In genomic region chr5:61816146-61816545, GRCh38 we compare ENCODE assay signal across 34 cellular contexts.
"Had no signal": no experiment of that assay in that cellular context is flagged by ENCODE, and none has a peak within 500 bp of the region (broad histone marks: within the 10 kb centered on the region; RNA-seq: fewer than 3 reads in every experiment).

No MANE protein-coding gene starts in this region.

- H3K4me1 ChIP-seq: ascending aorta had no signal

- DNase-seq: activated B cell treated with CpG ODN at 0.5 μM for 24 hours; activated CD4-positive, alpha-beta memory T cell treated with anti-CD3 and anti-CD28 coated beads for 36 hours; activated CD4-positive, alpha-beta T cell treated with anti-CD3 and anti-CD28 coated beads for 4 hours; activated CD4-positive, alpha-beta T cell treated with anti-CD3 and anti-CD28 coated beads, Interleukin-2, amount 10 ng/mL, durations not matched to agents 24 days and 14 days; activated CD4-positive, alpha-beta T cell treated with anti-CD3 and anti-CD28 coated beads, Interleukin-2, amount 50 U/mL, for 1 hour; activated CD4-positive, alpha-beta T cell treated with anti-CD3 and anti-CD28 coated beads, Interleukin-2, amount 50 U/mL, for 4 hours; activated CD4-positive, CD25-positive, alpha-beta regulatory T cell treated with anti-CD3 and anti-CD28 coated beads, Interleukin-2, amount 50 U/mL, for 72 hours; activated CD8-positive, alpha-beta memory T cell treated with anti-CD3 and anti-CD28 coated beads, Interleukin-2, amount 50 U/mL, for 4 hours; activated CD8-positive, alpha-beta T cell treated with anti-CD3 and anti-CD28 coated beads for 36 hours; activated effector memory CD4-positive, alpha-beta T cell treated with Interleukin-2 at 50 U/mL for 16 hours; activated gamma-delta T cell; activated naive CD4-positive, alpha-beta T cell treated with anti-CD3 and anti-CD28 coated beads, Interleukin-2, amount 10 ng/mL, durations not matched to agents 7 days and 5 days; activated naive CD4-positive, alpha-beta T cell treated with Interleukin-2 at 50 U/mL for 16 hours; activated naive CD8-positive, alpha-beta T cell treated with anti-CD3 and anti-CD28 coated beads, Interleukin-2, amount 10 ng/mL, durations not matched to agents 7 days and 5 days; activated naive CD8-positive, alpha-beta T cell treated with anti-CD3 and anti-CD28 coated beads, Interleukin-2, amount 50 U/mL, for 24 hours; activated T-cell treated with anti-CD3 and anti-CD28 coated beads for 4 hours; activated T-cell treated with anti-CD3 and anti-CD28 coated beads, Interleukin-2, amount 50 U/mL, for 1 hour; activated T-cell treated with anti-CD3 and anti-CD28 coated beads, Interleukin-2, amount 50 U/mL, for 4 hours; amygdala; anterior cingulate cortex; central memory CD4-positive, alpha-beta T cell; SW 1271; T-helper 1 cell; T-helper 2 cell; T-helper 9 cell had no signal

- H3K27me3 Mint-ChIP-seq: activated naive CD4-positive, alpha-beta T cell treated with anti-CD3 and anti-CD28 coated beads, Interleukin-2, amount 50 U/mL, for 24 hours had no signal

- ATAC-seq: activated CD8-positive, alpha-beta T cell treated with anti-CD3 and anti-CD28 coated beads for 36 hours; activated naive CD8-positive, alpha-beta T cell treated with anti-CD3 and anti-CD28 coated beads, Interleukin-2, amount 50 U/mL, for 24 hours; activated T-cell treated with anti-CD3 and anti-CD28 coated beads, Interleukin-2, amount 50 U/mL, for 4 hours had no signal

- H3K4me3 Mint-ChIP-seq: activated B cell treated with CpG ODN at 0.5 μM for 24 hours; activated CD4-positive, alpha-beta memory T cell treated with anti-CD3 and anti-CD28 coated beads for 36 hours; activated CD4-positive, alpha-beta T cell treated with anti-CD3 and anti-CD28 coated beads, Interleukin-2, amount 10 ng/mL, durations not matched to agents 24 days and 14 days; activated CD8-positive, alpha-beta T cell treated with anti-CD3 and anti-CD28 coated beads for 36 hours; activated naive CD4-positive, alpha-beta T cell treated with anti-CD3 and anti-CD28 coated beads, Interleukin-2, amount 10 ng/mL, durations not matched to agents 7 days and 5 days; activated naive CD4-positive, alpha-beta T cell treated with anti-CD3 and anti-CD28 coated beads, Interleukin-2, amount 50 U/mL, for 24 hours; activated naive CD8-positive, alpha-beta T cell; activated naive CD8-positive, alpha-beta T cell treated with anti-CD3 and anti-CD28 coated beads, Interleukin-2, amount 10 ng/mL, durations not matched to agents 7 days and 5 days; activated naive CD8-positive, alpha-beta T cell treated with anti-CD3 and anti-CD28 coated beads, Interleukin-2, amount 50 U/mL, for 24 hours; activated T-cell treated with anti-CD3 and anti-CD28 coated beads, Interleukin-2, amount 50 U/mL, for 4 hours; brain; T-helper 1 cell treated with Interleukin-12 subunit alpha and Interleukin-12 subunit beta and Interleukin-4 antibody, amounts not matched to agents 30 μg/mL and 1 μg/mL, for 36 hours; T-helper 2 cell treated with Interferon-gamma antibody and Interleukin-4, amounts not matched to agents 5 μg/mL and 100 μg/mL, for 36 hours had no signal

- H3K4me3 ChIP-seq: ascending aorta, cardiac muscle cell had no signal

- H3K36me3 ChIP-seq: ascending aorta, cardiac muscle cell had no signal

- H3K9me3 Mint-ChIP-seq: activated CD4-positive, alpha-beta memory T cell treated with anti-CD3 and anti-CD28 coated beads for 36 hours; activated CD4-positive, alpha-beta T cell treated with anti-CD3 and anti-CD28 coated beads, Interleukin-2, amount 10 ng/mL, durations not matched to agents 24 days and 14 days; activated CD8-positive, alpha-beta T cell treated with anti-CD3 and anti-CD28 coated beads for 36 hours; activated naive CD4-positive, alpha-beta T cell treated with anti-CD3 and anti-CD28 coated beads, Interleukin-2, amount 10 ng/mL, durations not matched to agents 7 days and 5 days; activated naive CD8-positive, alpha-beta T cell treated with anti-CD3 and anti-CD28 coated beads, Interleukin-2, amount 10 ng/mL, durations not matched to agents 7 days and 5 days; activated naive CD8-positive, alpha-beta T cell treated with anti-CD3 and anti-CD28 coated beads, Interleukin-2, amount 50 U/mL, for 24 hours; activated T-helper 2 cell treated with anti-CD3 and anti-CD28 coated beads, Interferon-gamma antibody, Interleukin-2, Interleukin-4, amounts not matched to agents 10 μg/mL and 5 μg/mL and 100 μg/mL, durations not matched to agents 14 hours and 24 hours and 36 hours; T-helper 1 cell treated with Interleukin-12 subunit alpha and Interleukin-12 subunit beta and Interleukin-4 antibody, amounts not matched to agents 30 μg/mL and 1 μg/mL, for 36 hours; T-helper 2 cell treated with Interferon-gamma antibody and Interleukin-4, amounts not matched to agents 5 μg/mL and 100 μg/mL, for 36 hours had no signal

- H3K27me3 ChIP-seq: cardiac muscle cell had no signal

- H3K9me3 ChIP-seq: ascending aorta had no signal

- H3K27ac ChIP-seq: ascending aorta, cardiac muscle cell, VCaP had no signal

- H3K27ac Mint-ChIP-seq: activated B cell treated with CpG ODN at 0.5 μM for 24 hours; activated CD4-positive, alpha-beta memory T cell treated with anti-CD3 and anti-CD28 coated beads for 36 hours; activated CD4-positive, alpha-beta T cell treated with anti-CD3 and anti-CD28 coated beads, Interleukin-2, amount 10 ng/mL, durations not matched to agents 24 days and 14 days; activated CD8-positive, alpha-beta T cell treated with anti-CD3 and anti-CD28 coated beads for 36 hours; activated naive CD4-positive, alpha-beta T cell treated with anti-CD3 and anti-CD28 coated beads, Interleukin-2, amount 10 ng/mL, durations not matched to agents 7 days and 5 days; activated naive CD4-positive, alpha-beta T cell treated with anti-CD3 and anti-CD28 coated beads, Interleukin-2, amount 50 U/mL, for 24 hours; activated naive CD8-positive, alpha-beta T cell; activated naive CD8-positive, alpha-beta T cell treated with anti-CD3 and anti-CD28 coated beads, Interleukin-2, amount 10 ng/mL, durations not matched to agents 7 days and 5 days; activated naive CD8-positive, alpha-beta T cell treated with anti-CD3 and anti-CD28 coated beads, Interleukin-2, amount 50 U/mL, for 24 hours; activated T-helper 2 cell treated with anti-CD3 and anti-CD28 coated beads, Interferon-gamma antibody, Interleukin-2, Interleukin-4, amounts not matched to agents 10 μg/mL and 5 μg/mL and 100 μg/mL, durations not matched to agents 14 hours and 24 hours and 36 hours; T-helper 1 cell treated with Interleukin-12 subunit alpha and Interleukin-12 subunit beta and Interleukin-4 antibody, amounts not matched to agents 30 μg/mL and 1 μg/mL, for 36 hours; T-helper 2 cell treated with Interferon-gamma antibody and Interleukin-4, amounts not matched to agents 5 μg/mL and 100 μg/mL, for 36 hours had no signal

- H3K36me3 Mint-ChIP-seq: activated CD4-positive, alpha-beta memory T cell treated with anti-CD3 and anti-CD28 coated beads for 36 hours; activated naive CD4-positive, alpha-beta T cell treated with anti-CD3 and anti-CD28 coated beads, Interleukin-2, amount 10 ng/mL, durations not matched to agents 7 days and 5 days; activated naive CD4-positive, alpha-beta T cell treated with anti-CD3 and anti-CD28 coated beads, Interleukin-2, amount 50 U/mL, for 24 hours; activated naive CD8-positive, alpha-beta T cell; activated naive CD8-positive, alpha-beta T cell treated with anti-CD3 and anti-CD28 coated beads, Interleukin-2, amount 10 ng/mL, durations not matched to agents 7 days and 5 days; brain had no signal

- H3K4me1 Mint-ChIP-seq: activated B cell treated with CpG ODN at 0.5 μM for 24 hours; activated naive CD4-positive, alpha-beta T cell treated with anti-CD3 and anti-CD28 coated beads, Interleukin-2, amount 10 ng/mL, durations not matched to agents 7 days and 5 days; activated naive CD4-positive, alpha-beta T cell treated with anti-CD3 and anti-CD28 coated beads, Interleukin-2, amount 50 U/mL, for 24 hours; activated naive CD8-positive, alpha-beta T cell treated with anti-CD3 and anti-CD28 coated beads, Interleukin-2, amount 10 ng/mL, durations not matched to agents 7 days and 5 days; activated naive CD8-positive, alpha-beta T cell treated with anti-CD3 and anti-CD28 coated beads, Interleukin-2, amount 50 U/mL, for 24 hours had no signal
